Comparison of ENCODE assay signal across 1 cellular context in genomic region chr16:2278272-2278608, GRCh38.
TF ChIP-seq lines count a peak whose summit lies in the region.

No MANE protein-coding gene starts in this region.

TF ChIP-seq in GM23338, 12 proteins besides CTCF, POLR2A, EP300 and RAD21 (continued from another document):
- TF ChIP-seq ZNF462 (CRISPR knock-in tag; IDR thresholded peaks at IDR 0.05) (no peak), POLR2AphosphoS5 (IDR thresholded peaks at IDR 0.05; ENCODE audit: low read depth) (no peak), JUNB (IDR thresholded peaks at IDR 0.05; ENCODE audit: unreplicated experiment) (no peak), EZH2phosphoT487 (IDR thresholded peaks at IDR 0.05; ENCODE audit: unreplicated experiment) (no peak), ZNF114 (CRISPR knock-in tag; IDR thresholded peaks at IDR 0.05) (no peak), EZH2 (IDR thresholded peaks at IDR 0.05; ENCODE audit: low read depth, unreplicated experiment) (no peak), STAT1 (IDR thresholded peaks at IDR 0.05; ENCODE audit: unreplicated experiment) (no peak)
- TF ChIP-seq, protein P1, sequence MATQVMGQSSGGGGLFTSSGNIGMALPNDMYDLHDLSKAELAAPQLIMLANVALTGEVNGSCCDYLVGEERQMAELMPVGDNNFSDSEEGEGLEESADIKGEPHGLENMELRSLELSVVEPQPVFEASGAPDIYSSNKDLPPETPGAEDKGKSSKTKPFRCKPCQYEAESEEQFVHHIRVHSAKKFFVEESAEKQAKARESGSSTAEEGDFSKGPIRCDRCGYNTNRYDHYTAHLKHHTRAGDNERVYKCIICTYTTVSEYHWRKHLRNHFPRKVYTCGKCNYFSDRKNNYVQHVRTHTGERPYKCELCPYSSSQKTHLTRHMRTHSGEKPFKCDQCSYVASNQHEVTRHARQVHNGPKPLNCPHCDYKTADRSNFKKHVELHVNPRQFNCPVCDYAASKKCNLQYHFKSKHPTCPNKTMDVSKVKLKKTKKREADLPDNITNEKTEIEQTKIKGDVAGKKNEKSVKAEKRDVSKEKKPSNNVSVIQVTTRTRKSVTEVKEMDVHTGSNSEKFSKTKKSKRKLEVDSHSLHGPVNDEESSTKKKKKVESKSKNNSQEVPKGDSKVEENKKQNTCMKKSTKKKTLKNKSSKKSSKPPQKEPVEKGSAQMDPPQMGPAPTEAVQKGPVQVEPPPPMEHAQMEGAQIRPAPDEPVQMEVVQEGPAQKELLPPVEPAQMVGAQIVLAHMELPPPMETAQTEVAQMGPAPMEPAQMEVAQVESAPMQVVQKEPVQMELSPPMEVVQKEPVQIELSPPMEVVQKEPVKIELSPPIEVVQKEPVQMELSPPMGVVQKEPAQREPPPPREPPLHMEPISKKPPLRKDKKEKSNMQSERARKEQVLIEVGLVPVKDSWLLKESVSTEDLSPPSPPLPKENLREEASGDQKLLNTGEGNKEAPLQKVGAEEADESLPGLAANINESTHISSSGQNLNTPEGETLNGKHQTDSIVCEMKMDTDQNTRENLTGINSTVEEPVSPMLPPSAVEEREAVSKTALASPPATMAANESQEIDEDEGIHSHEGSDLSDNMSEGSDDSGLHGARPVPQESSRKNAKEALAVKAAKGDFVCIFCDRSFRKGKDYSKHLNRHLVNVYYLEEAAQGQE (IDR thresholded peaks at IDR 0.05; ENCODE audit: unreplicated experiment), result no peak
